ENCODE assay signal across 1 cellular context in genomic region chr1:12426030-12426429, GRCh38.
TF ChIP-seq lines count a peak whose summit lies in the region.

No MANE protein-coding gene starts in this region.

TF ChIP-seq in IMR-90, 13 proteins besides CTCF, POLR2A, EP300 and RAD21:
- TF ChIP-seq MXI1 (IDR thresholded peaks at IDR 0.05; ENCODE audit: borderline replicate concordance, low read depth, low read length) (no peak), ELK1 (IDR thresholded peaks at IDR 0.05; ENCODE audit: borderline replicate concordance, low read depth, low read length) (no peak), USF2 (IDR thresholded peaks at IDR 0.05; ENCODE audit: low read depth, low read length) (no peak), RFX5 (IDR thresholded peaks at IDR 0.05; ENCODE audit: low read depth, low read length) (no peak)
